13 cellular contexts compared by ENCODE assay signal in the genomic region with DNA sequence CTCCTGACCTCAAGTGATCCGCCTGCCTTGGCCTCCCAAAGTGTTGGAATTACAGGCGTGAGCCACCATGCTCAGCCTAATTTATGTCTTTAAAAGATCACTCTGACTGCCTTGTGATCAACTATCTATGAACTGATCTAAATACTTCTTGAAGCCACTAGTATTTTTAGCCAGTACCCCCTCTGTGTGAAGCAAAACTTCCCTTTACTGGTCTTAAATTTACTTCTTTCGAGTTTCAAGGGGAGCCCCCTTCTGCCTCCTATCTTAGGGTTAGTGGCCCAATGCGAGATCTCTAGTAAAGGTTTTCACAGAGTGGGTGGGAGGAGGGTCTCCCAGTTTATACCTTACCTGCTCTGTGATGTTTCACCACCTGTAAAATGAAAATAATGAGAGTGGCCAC.
"Had no signal": no experiment of that assay in that cellular context is flagged by ENCODE, and none has a peak within 500 bp of the region (broad histone marks: within the 10 kb centered on the region; RNA-seq: fewer than 3 reads in every experiment).

No MANE protein-coding gene starts in this region.

- H3K27ac Mint-ChIP-seq: WTC11 had no signal

- H3K27me3 ChIP-seq: pancreas had no signal

- ATAC-seq: mucosa of descending colon, pancreas, WTC11 had no signal

- H3K4me3 ChIP-seq: esophagus muscularis mucosa, mucosa of descending colon, pancreas, stomach, thoracic aorta had no signal

- DNase-seq: activated CD4-positive, alpha-beta T cell treated with anti-CD3 and anti-CD28 coated beads, Interleukin-2, amount 50 U/mL, for 1 hour; activated effector memory CD4-positive, alpha-beta T cell treated with Interleukin-2 at 50 U/mL for 16 hours; activated T-cell treated with anti-CD3 and anti-CD28 coated beads, Interleukin-2, amount 50 U/mL, for 1 hour; foreskin fibroblast; mammary epithelial cell; mucosa of descending colon; pancreas; stimulated activated CD4-positive, alpha-beta T cell treated with anti-CD3 and anti-CD28 coated beads, Interleukin-2, amount 100 ng/mL, for 48 hours; stomach had no signal

- H3K4me3 Mint-ChIP-seq: WTC11 had no signal

- H3K36me3 Mint-ChIP-seq: WTC11 had no signal

- H3K36me3 ChIP-seq: esophagus muscularis mucosa, pancreas, stomach, thoracic aorta had no signal

- H3K27ac ChIP-seq: esophagus muscularis mucosa, pancreas, stomach, thoracic aorta had no signal

- H3K9me3 ChIP-seq: esophagus muscularis mucosa, mucosa of descending colon, pancreas, stomach, thoracic aorta had no signal

- FAIRE-seq: colon, pancreas had no signal

- H3K4me1 ChIP-seq: pancreas had no signal
